8 cellular contexts compared by ENCODE assay signal in the genomic region with DNA sequence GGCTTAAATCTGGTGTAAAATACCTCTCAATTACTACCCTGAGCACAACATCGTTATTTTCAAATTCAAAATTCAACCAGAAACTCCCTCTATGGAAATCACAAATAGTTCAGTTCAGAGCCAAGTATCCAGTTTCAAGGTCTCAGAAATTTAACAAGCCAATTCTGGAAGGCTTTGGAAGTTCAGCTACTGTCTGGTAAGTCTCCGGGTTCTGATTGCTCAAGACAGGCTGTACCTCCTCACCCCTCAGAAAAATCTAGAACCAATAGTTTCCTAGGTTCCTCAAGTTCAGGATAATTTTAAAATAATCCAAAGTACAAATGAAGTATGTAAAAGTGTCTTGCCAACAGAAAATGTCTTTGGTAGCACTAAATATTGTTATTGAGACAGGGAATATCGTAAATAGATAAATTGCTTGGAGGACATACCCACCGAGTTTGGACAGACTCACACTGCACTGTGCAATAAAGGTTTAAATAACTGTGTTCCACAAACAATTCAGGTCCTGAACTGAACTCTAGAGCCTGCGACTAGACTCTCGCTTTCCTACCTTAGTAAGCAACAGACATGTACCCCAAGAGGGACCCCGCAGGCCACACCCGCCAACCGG. TPM values are rescaled to one million over a fixed set of nuclear protein-coding genes. Genes with fewer than 3 reads are reported as not detected.
A peak's percentile ranks its signal among the peaks of the same experiment; 100 is the strongest.
DNase-seq lines count a peak whose midpoint lies in the region; ATAC-seq, FAIRE-seq and TF ChIP-seq lines count a peak whose summit lies in the region.

No MANE protein-coding gene starts in this region.

- WGBS in HepG2 (ENCODE audit: low lambda C conversion rate), result under 1% methylated on average over 6 of the region's 9 CpGs

- BruUV-seq in A673 (replicated peaks; lab: Mats Ljungman, UMichigan) (TSS peak; percentile 58), HepG2 (replicated peaks; lab: Mats Ljungman, UMichigan) (TSS peak; percentile 70)

- H3K4me3 ChIP-seq in A673 (ENCODE audit: low read depth, low read length, poor library complexity, severe bottlenecking) (peak overlapping the region; percentile 93), HFF-Myc (replicated peaks; ENCODE audit: low read depth, low read length) (peak overlapping the region; percentile 93), ascending aorta (peak overlapping the region; percentile 82 to 85), HepG2 (replicated peaks in 1 of 3; ENCODE audit: insufficient read depth in 1 of 3, low read depth in 2 of 3, low read length in 3 of 3) (peak overlapping the region; percentile 85 to 95 (median 89))

- peak overlapping the region; percentile 82 for H3K9ac ChIP-seq in HepG2 (ENCODE audit: insufficient read depth, low read depth, low read length)

- intact Hi-C loops in A673 (cut with micrococcal nuclease; ENCODE audit: unreplicated experiment), result no loop called here
- intact Hi-C loops in ascending aorta (cut with DNase I), result loop anchor here (1.0 to 10.0 kb wide), 6 partner anchors 73 to 1190 kb away; a partner anchor contains a TSS
- intact Hi-C loops in HepG2 (cut with micrococcal nuclease; ENCODE audit: unreplicated experiment), result no loop called here

- no peaks in the 10 kb centered on the region for H4K20me1 ChIP-seq in HepG2 (ENCODE audit: insufficient read depth, low read length)

- peaks cover 47% of the 10 kb centered on the region for H3K79me2 ChIP-seq in HepG2 (ENCODE audit: insufficient read depth, low read length)

- H3K4me2 ChIP-seq in HepG2 (ENCODE audit: low read depth, low read length), result peak overlapping the region; percentile 86

- TF ChIP-seq EP300 in HepG2 (IDR thresholded peaks at IDR 0.05; ENCODE audit: low read depth in 2 of 2, low read length in 2 of 2) (no peak), HepG2 (CRISPR knock-in tag; IDR thresholded peaks at IDR 0.05; ENCODE audit: borderline replicate concordance) (no peak)

- CTCF ChIA-PET in A673 (lab: Charles Lee), result interaction anchor here (1.0 kb wide), 1 partner anchor 15 kb away, joined by 3 read pairs; no protein-coding TSS in a partner anchor
- CTCF ChIA-PET in HepG2 (lab: Yijun Ruan, JAX; ENCODE audit: low intra/inter-chr PET ratio, low total read pairs), result no interaction called here

- no peaks in the 10 kb centered on the region for H3K27me3 ChIP-seq in A673 (replicated peaks; ENCODE audit: insufficient read depth, low read depth, low read length, poor library complexity)
- H3K27me3 ChIP-seq in ascending aorta, result no peaks in the 10 kb centered on the region
- peaks cover 0 to 21% of the 10 kb centered on the region in 2 experiments; a peak in 3 of 5 replicates for H3K27me3 ChIP-seq in HepG2 (ENCODE audit: control insufficient read depth in 1 of 2, insufficient read depth in 2 of 2, low read length in 2 of 2)

- ATAC-seq in HepG2, result peak; percentile 61; the same call in 2 of the 3 replicates
- ATAC-seq in HG03439 (IDR thresholded peaks at IDR 0.05; ENCODE audit: unreplicated experiment), result no peak

- FAIRE-seq in HepG2 (lab: Jason Lieb, UNC), result no peak

- no peak for TF ChIP-seq RAD21 in HepG2 (CRISPR knock-in tag; IDR thresholded peaks at IDR 0.05)

- H3K36me3 Mint-ChIP-seq in type B pancreatic cell, result peaks cover 16% of the 10 kb centered on the region

- no peaks in the 10 kb centered on the region for H3K9me3 ChIP-seq in A673 (ENCODE audit: low read depth, low read length, poor library complexity, severe bottlenecking)
- no peaks in the 10 kb centered on the region for H3K9me3 ChIP-seq in ascending aorta
- no peaks in the 10 kb centered on the region for H3K9me3 ChIP-seq in HepG2 (ENCODE audit: low read length)

- TF ChIP-seq POLR2A in HepG2 (IDR thresholded peaks at IDR 0.05; ENCODE audit: insufficient read depth in 1 of 2, low read depth in 2 of 2, low read length in 2 of 2), result no peak

- H3K4me3 Mint-ChIP-seq in type B pancreatic cell, result peak overlapping the region; percentile 98

- in situ Hi-C loops in HepG2 (cut with HindIII; ENCODE audit: extremely low pct_ligation_motif_present, low pct_unique_long_range_greater_than_20kb), result loop anchor here (25.0 kb wide), 1 partner anchor 662 kb away; no protein-coding TSS in a partner anchor

- H2AFZ ChIP-seq in HepG2 (ENCODE audit: low read length), result peak overlapping the region; percentile 49

- H3K4me1 ChIP-seq in A673 (ENCODE audit: insufficient read depth, low read length, poor library complexity, severe bottlenecking) (no peaks in the 10 kb centered on the region), ascending aorta (peaks cover 0 to 9% of the 10 kb centered on the region in 2 donors), HepG2 (ENCODE audit: insufficient read depth, low read length) (peaks cover 26% of the 10 kb centered on the region)

- TF ChIP-seq CTCF in A673 (conservative IDR thresholded peaks at IDR 0.05; ENCODE audit: low read depth, low read length) (no peak), HFF-Myc (IDR thresholded peaks at IDR 0.05; ENCODE audit: low read depth, low read length, missing control alignments) (no peak), ascending aorta (IDR thresholded peaks at IDR 0.05) (no peak), HepG2 (CRISPR knock-in tag; IDR thresholded peaks at IDR 0.05) (no peak), type B pancreatic cell (conservative IDR thresholded peaks at IDR 0.05) (no peak)

- H3K9me3 Mint-ChIP-seq in type B pancreatic cell, result peaks cover 4% of the 10 kb centered on the region

- H3K36me3 ChIP-seq in A673 (ENCODE audit: insufficient read depth, low read length, poor library complexity, severe bottlenecking) (no peaks in the 10 kb centered on the region), ascending aorta (no peaks in the 10 kb centered on the region), HepG2 (replicated peaks in 1 of 2; ENCODE audit: control insufficient read depth in 1 of 2, insufficient read depth in 2 of 2, low read length in 2 of 2) (no peaks in the 10 kb centered on the region)

- DNase-seq in A673 (ENCODE audit: low spot score), result no peak
- no peak for DNase-seq in HFF-Myc (ENCODE audit: extremely low read depth, low read depth)
- DNase-seq in ascending aorta (ENCODE audit: low spot score in 2 of 2), result no peak
- no peak for DNase-seq in HepG2 (ENCODE audit: low spot score)
- no peak for DNase-seq in type B pancreatic cell (ENCODE audit: extremely low spot score, unreplicated experiment)
- DNase-seq in stimulated activated CD4-positive, alpha-beta T cell treated with anti-CD3 and anti-CD28 coated beads, Interleukin-2, amount 100 ng/mL, for 24 hours, result no peak
- DNase-seq in ecto neural progenitor cell (ENCODE audit: low spot score), result no peak

- H3K27ac ChIP-seq in A673 (ENCODE audit: low read depth, low read length, poor library complexity, severe bottlenecking), result peak overlapping the region; percentile 91
- H3K27ac ChIP-seq in ascending aorta, result peak overlapping the region; percentile 85 to 90
- H3K27ac ChIP-seq in HepG2 (ENCODE audit: extremely low read length, insufficient read depth, low read length), result peak overlapping the region; percentile 94

- POLR2A ChIA-PET in A673 (lab: Charles Lee; ENCODE audit: low non-redundant PET), result no interaction called here
- POLR2A ChIA-PET in HepG2 (lab: Yijun Ruan, JAX), result interaction anchor here (1.1 to 1.9 kb wide), 5 partner anchors 9 to 62 kb away, joined by 6 to 15 read pairs (median 7); no protein-coding TSS in a partner anchor

- H3K4me1 Mint-ChIP-seq in type B pancreatic cell (ENCODE audit: unreplicated experiment), result peaks cover 31% of the 10 kb centered on the region

- H3K27ac Mint-ChIP-seq in type B pancreatic cell, result peak overlapping the region; percentile 98

- peaks cover 15% of the 10 kb centered on the region for H3K27me3 Mint-ChIP-seq in type B pancreatic cell

RNA-seq across cellular contexts. Expression of a gene that starts 0.7 kb away (rescaled TPM):
- 37.0 and 37.5 TPM in 2 replicates for total RNA-seq in A673 (2021)
- 15.1 TPM for total RNA-seq in ascending aorta
- total RNA-seq in HepG2 (2016; rRNA removed; fragmentation: Illumina TruSeq; extraction: Trizol), result 48.0 and 56.8 TPM in 2 replicates
- 13.1 and 21.9 TPM in 2 replicates for total RNA-seq in HepG2 (2016; cell fraction: cytosol; rRNA removed; fragmentation: Illumina TruSeq; extraction: Trizol; ENCODE audit: low read depth)
- 45.0 and 61.9 TPM in 2 replicates for total RNA-seq in HepG2 (2016; cell fraction: insoluble cytoplasmic fraction; rRNA removed; fragmentation: Illumina TruSeq; extraction: Trizol)
- total RNA-seq in HepG2 (2016; cell fraction: membrane; rRNA removed; fragmentation: Illumina TruSeq; extraction: Trizol), result 42.6 and 44.2 TPM in 2 replicates
- 29.4 and 34.0 TPM in 2 replicates for total RNA-seq in HepG2 (2016; cell fraction: nucleus; rRNA removed; fragmentation: Illumina TruSeq; extraction: Trizol)
- polyA plus RNA-seq in HepG2 (2011; rRNA removed), result 15.0 and 21.3 TPM in 2 replicates
- 7.3 and 11.1 TPM in 2 replicates for polyA plus RNA-seq in HepG2 (2011; cell fraction: cytosol; rRNA removed)
- polyA plus RNA-seq in HepG2 (2011; cell fraction: nucleus; rRNA removed), result 4.8 and 5.6 TPM in 2 replicates
- polyA plus RNA-seq in HepG2 (2012), result 20.3 and 21.3 TPM in 2 replicates
- 17.0 and 23.6 TPM in 2 replicates for polyA plus RNA-seq in HepG2 (2016; cell fraction: cytosol; fragmentation: Illumina TruSeq; extraction: Trizol; ENCODE audit: low read depth)
- 45.3 and 56.4 TPM in 2 replicates for polyA plus RNA-seq in HepG2 (2016; cell fraction: insoluble cytoplasmic fraction; fragmentation: Illumina TruSeq; extraction: Trizol; ENCODE audit: low read depth)
- 26.5 and 29.5 TPM in 2 replicates for polyA plus RNA-seq in HepG2 (2016; cell fraction: membrane; fragmentation: Illumina TruSeq; extraction: Trizol; ENCODE audit: low read depth)
- polyA plus RNA-seq in HepG2 (2016; cell fraction: nucleus; fragmentation: Illumina TruSeq; extraction: Trizol; ENCODE audit: insufficient read depth, low read depth), result 22.5 and 23.3 TPM in 2 replicates
- 5.8 and 12.9 TPM in 2 replicates for polyA minus RNA-seq in HepG2 (2011; rRNA and poly(A)+ RNA removed; ENCODE audit: low replicate concordance)
- 11.5 and 15.6 TPM in 2 replicates for polyA minus RNA-seq in HepG2 (2011; cell fraction: cytosol; rRNA and poly(A)+ RNA removed)
- polyA minus RNA-seq in HepG2 (2011; cell fraction: nucleus; rRNA and poly(A)+ RNA removed), result 51.4 and 60.9 TPM in 2 replicates
- 27.8 and 39.3 TPM in 2 replicates for total RNA-seq in type B pancreatic cell (ENCODE audit: low replicate concordance)

RNA-seq across cellular contexts. Expression of a gene that starts 35.7 kb away (rescaled TPM):
- total RNA-seq in A673 (2021), result 2.9 and 3.9 TPM in 2 replicates
- total RNA-seq in ascending aorta, result 6.5 TPM
- total RNA-seq in HepG2 (2016; rRNA removed; fragmentation: Illumina TruSeq; extraction: Trizol), result 21.9 and 37.3 TPM in 2 replicates
- total RNA-seq in HepG2 (2016; cell fraction: cytosol; rRNA removed; fragmentation: Illumina TruSeq; extraction: Trizol; ENCODE audit: low read depth), result 1.4 and 1.6 TPM in 2 replicates
- 20.9 and 34.8 TPM in 2 replicates for total RNA-seq in HepG2 (2016; cell fraction: insoluble cytoplasmic fraction; rRNA removed; fragmentation: Illumina TruSeq; extraction: Trizol)
- 6.4 and 8.0 TPM in 2 replicates for total RNA-seq in HepG2 (2016; cell fraction: membrane; rRNA removed; fragmentation: Illumina TruSeq; extraction: Trizol)
- total RNA-seq in HepG2 (2016; cell fraction: nucleus; rRNA removed; fragmentation: Illumina TruSeq; extraction: Trizol), result 17.0 and 18.4 TPM in 2 replicates
- 5.9 and 10.1 TPM in 2 replicates for polyA plus RNA-seq in HepG2 (2011; rRNA removed)
- 4.4 and 4.8 TPM in 2 replicates for polyA plus RNA-seq in HepG2 (2011; cell fraction: cytosol; rRNA removed)
- 5.8 and 8.2 TPM in 2 replicates for polyA plus RNA-seq in HepG2 (2011; cell fraction: nucleus; rRNA removed)
- polyA plus RNA-seq in HepG2 (2012), result 5.1 and 12.5 TPM in 2 replicates
- 0.43 and 0.54 TPM in 2 replicates for polyA plus RNA-seq in HepG2 (2016; cell fraction: cytosol; fragmentation: Illumina TruSeq; extraction: Trizol; ENCODE audit: low read depth)
- polyA plus RNA-seq in HepG2 (2016; cell fraction: insoluble cytoplasmic fraction; fragmentation: Illumina TruSeq; extraction: Trizol; ENCODE audit: low read depth), result 18.5 and 18.7 TPM in 2 replicates
- polyA plus RNA-seq in HepG2 (2016; cell fraction: membrane; fragmentation: Illumina TruSeq; extraction: Trizol; ENCODE audit: low read depth), result 1.6 and 1.7 TPM in 2 replicates
- 11.7 and 12.4 TPM in 2 replicates for polyA plus RNA-seq in HepG2 (2016; cell fraction: nucleus; fragmentation: Illumina TruSeq; extraction: Trizol; ENCODE audit: insufficient read depth, low read depth)
- polyA minus RNA-seq in HepG2 (2011; rRNA and poly(A)+ RNA removed; ENCODE audit: low replicate concordance), result 6.2 and 12.3 TPM in 2 replicates
- polyA minus RNA-seq in HepG2 (2011; cell fraction: cytosol; rRNA and poly(A)+ RNA removed), result 11.8 and 15.1 TPM in 2 replicates
- polyA minus RNA-seq in HepG2 (2011; cell fraction: nucleus; rRNA and poly(A)+ RNA removed), result 21.4 and 31.0 TPM in 2 replicates
- total RNA-seq in type B pancreatic cell (ENCODE audit: low replicate concordance), result 5.8 and 17.3 TPM in 2 replicates
